13 cellular contexts compared by ENCODE assay signal in the genomic region with DNA sequence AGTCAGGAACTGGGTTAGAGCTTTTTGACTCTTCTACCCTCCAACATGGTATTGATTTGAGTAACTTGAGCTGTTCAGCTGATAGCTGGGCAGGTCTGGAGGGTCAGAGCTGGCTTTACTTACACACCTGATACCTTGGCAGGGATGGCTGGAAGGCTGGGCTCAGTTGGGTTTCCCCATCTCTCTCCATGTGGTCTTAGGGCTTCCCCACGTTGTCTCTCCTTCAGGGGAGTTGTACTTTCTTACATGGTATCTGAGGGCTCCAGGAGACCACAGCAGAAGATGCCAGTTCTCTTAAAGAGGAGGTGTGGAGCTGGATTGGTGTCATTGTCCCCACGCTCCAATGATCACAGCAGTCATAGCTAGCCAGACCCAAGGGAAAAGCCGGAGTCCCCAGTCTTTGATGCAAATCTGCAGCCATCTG. TPM values are rescaled to one million over a fixed set of nuclear protein-coding genes. Genes with fewer than 3 reads are reported as not detected.
DNase-seq lines count a peak whose midpoint lies in the region; ATAC-seq, FAIRE-seq and TF ChIP-seq lines count a peak whose summit lies in the region.
"Had no signal": no experiment of that assay in that cellular context is flagged by ENCODE, and none has a peak within 500 bp of the region (broad histone marks: within the 10 kb centered on the region; RNA-seq: fewer than 3 reads in every experiment).

No MANE protein-coding gene starts in this region.

- peaks cover 17% of the 10 kb centered on the region for H3K36me3 ChIP-seq in WERI-Rb-1
- H3K36me3 ChIP-seq: upper lobe of right lung had no signal

- no peaks in the 10 kb centered on the region for H3K27me3 Mint-ChIP-seq in WTC11 (ENCODE audit: low read depth)
- H3K27me3 Mint-ChIP-seq: activated naive CD4-positive, alpha-beta T cell treated with anti-CD3 and anti-CD28 coated beads, Interleukin-2, amount 50 U/mL, for 24 hours had no signal

- H3K27me3 ChIP-seq in WERI-Rb-1 (ENCODE audit: insufficient read depth, low read depth, severe bottlenecking), result no peaks in the 10 kb centered on the region
- H3K27me3 ChIP-seq: upper lobe of right lung had no signal

- FAIRE-seq in frontal cortex (lab: Jason Lieb, UNC), result no peak
- FAIRE-seq: colon had no signal

- H3K9me3 ChIP-seq in WERI-Rb-1 (ENCODE audit: severe bottlenecking), result no peaks in the 10 kb centered on the region
- H3K9me3 ChIP-seq: upper lobe of right lung had no signal

- no peak overlapping the region for H3K27ac ChIP-seq in WERI-Rb-1
- H3K27ac ChIP-seq: upper lobe of right lung had no signal

- no peak overlapping the region for H3K4me3 Mint-ChIP-seq in WTC11
- H3K4me3 Mint-ChIP-seq: activated naive CD4-positive, alpha-beta T cell treated with anti-CD3 and anti-CD28 coated beads, Interleukin-2, amount 50 U/mL, for 24 hours had no signal

- TF ChIP-seq CTCF in WERI-Rb-1 (IDR thresholded peaks at IDR 0.05; ENCODE audit: low read depth, low read length) (no peak), WTC11 (IDR thresholded peaks at IDR 0.05) (no peak)

- H3K36me3 Mint-ChIP-seq in WTC11, result no peaks in the 10 kb centered on the region
- H3K36me3 Mint-ChIP-seq: activated naive CD4-positive, alpha-beta T cell treated with anti-CD3 and anti-CD28 coated beads, Interleukin-2, amount 50 U/mL, for 24 hours had no signal

- DNase-seq in WERI-Rb-1, result peak; percentile 57
- DNase-seq in KBM-7, result no peak
- DNase-seq in WTC11 (ENCODE audit: low spot score), result no peak
- DNase-seq in EL, result no peak
- DNase-seq in frontal cortex (ENCODE audit: low spot score in 2 of 2), result no peak
- DNase-seq: activated CD4-positive, alpha-beta T cell treated with anti-CD3 and anti-CD28 coated beads, Interleukin-2, amount 50 U/mL, for 48 hours; NCI-H1105 treated with DMSO at 0.1 percent for 48 hours; upper lobe of right lung had no signal

- CTCF ChIA-PET in WTC11 (lab: Charles Lee), result interaction anchor here (1.3 kb wide), 1 partner anchor 25 kb away, joined by 3 read pairs; a partner anchor contains a TSS

- H3K4me1 Mint-ChIP-seq in WTC11, result peaks cover 21% of the 10 kb centered on the region
- H3K4me1 Mint-ChIP-seq: activated naive CD4-positive, alpha-beta T cell treated with anti-CD3 and anti-CD28 coated beads, Interleukin-2, amount 50 U/mL, for 24 hours had no signal

- no peak overlapping the region for H3K27ac Mint-ChIP-seq in WTC11
- H3K27ac Mint-ChIP-seq: activated naive CD4-positive, alpha-beta T cell treated with anti-CD3 and anti-CD28 coated beads, Interleukin-2, amount 50 U/mL, for 24 hours had no signal

- in situ Hi-C loops in KBM-7 (cut with MboI; ENCODE audit: low pct_unique_long_range_greater_than_20kb, low sequenced_read_pairs), result no loop called here

- POLR2A ChIA-PET in WTC11 (lab: Charles Lee), result no interaction called here

- H3K4me3 ChIP-seq in WERI-Rb-1 (ENCODE audit: low read depth, low read length), result no peak overlapping the region
- H3K4me3 ChIP-seq: upper lobe of right lung had no signal

- ATAC-seq in GM18868 (IDR thresholded peaks at IDR 0.05; ENCODE audit: unreplicated experiment) (peak; percentile 69), GM21515 (IDR thresholded peaks at IDR 0.05; ENCODE audit: unreplicated experiment) (peak; percentile 59), HG03045 (IDR thresholded peaks at IDR 0.05; ENCODE audit: unreplicated experiment) (peak; percentile 82), WTC11 (no peak)
- ATAC-seq: upper lobe of right lung had no signal

- H3K9me3 Mint-ChIP-seq in WTC11, result no peaks in the 10 kb centered on the region
- H3K9me3 Mint-ChIP-seq: activated naive CD4-positive, alpha-beta T cell treated with anti-CD3 and anti-CD28 coated beads, Interleukin-2, amount 50 U/mL, for 24 hours had no signal

TF ChIP-seq in WTC11, 78 proteins besides CTCF, POLR2A, EP300 and RAD21:
- TF ChIP-seq ZNF671 (CRISPR knock-in tag; IDR thresholded peaks at IDR 0.05), result no peak
- TF ChIP-seq, protein P1, sequence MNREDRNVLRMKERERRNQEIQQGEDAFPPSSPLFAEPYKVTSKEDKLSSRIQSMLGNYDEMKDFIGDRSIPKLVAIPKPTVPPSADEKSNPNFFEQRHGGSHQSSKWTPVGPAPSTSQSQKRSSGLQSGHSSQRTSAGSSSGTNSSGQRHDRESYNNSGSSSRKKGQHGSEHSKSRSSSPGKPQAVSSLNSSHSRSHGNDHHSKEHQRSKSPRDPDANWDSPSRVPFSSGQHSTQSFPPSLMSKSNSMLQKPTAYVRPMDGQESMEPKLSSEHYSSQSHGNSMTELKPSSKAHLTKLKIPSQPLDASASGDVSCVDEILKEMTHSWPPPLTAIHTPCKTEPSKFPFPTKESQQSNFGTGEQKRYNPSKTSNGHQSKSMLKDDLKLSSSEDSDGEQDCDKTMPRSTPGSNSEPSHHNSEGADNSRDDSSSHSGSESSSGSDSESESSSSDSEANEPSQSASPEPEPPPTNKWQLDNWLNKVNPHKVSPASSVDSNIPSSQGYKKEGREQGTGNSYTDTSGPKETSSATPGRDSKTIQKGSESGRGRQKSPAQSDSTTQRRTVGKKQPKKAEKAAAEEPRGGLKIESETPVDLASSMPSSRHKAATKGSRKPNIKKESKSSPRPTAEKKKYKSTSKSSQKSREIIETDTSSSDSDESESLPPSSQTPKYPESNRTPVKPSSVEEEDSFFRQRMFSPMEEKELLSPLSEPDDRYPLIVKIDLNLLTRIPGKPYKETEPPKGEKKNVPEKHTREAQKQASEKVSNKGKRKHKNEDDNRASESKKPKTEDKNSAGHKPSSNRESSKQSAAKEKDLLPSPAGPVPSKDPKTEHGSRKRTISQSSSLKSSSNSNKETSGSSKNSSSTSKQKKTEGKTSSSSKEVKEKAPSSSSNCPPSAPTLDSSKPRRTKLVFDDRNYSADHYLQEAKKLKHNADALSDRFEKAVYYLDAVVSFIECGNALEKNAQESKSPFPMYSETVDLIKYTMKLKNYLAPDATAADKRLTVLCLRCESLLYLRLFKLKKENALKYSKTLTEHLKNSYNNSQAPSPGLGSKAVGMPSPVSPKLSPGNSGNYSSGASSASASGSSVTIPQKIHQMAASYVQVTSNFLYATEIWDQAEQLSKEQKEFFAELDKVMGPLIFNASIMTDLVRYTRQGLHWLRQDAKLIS (CRISPR knock-in tag; IDR thresholded peaks at IDR 0.05; ENCODE audit: borderline replicate concordance), result no peak
- TF ChIP-seq, protein P2, sequence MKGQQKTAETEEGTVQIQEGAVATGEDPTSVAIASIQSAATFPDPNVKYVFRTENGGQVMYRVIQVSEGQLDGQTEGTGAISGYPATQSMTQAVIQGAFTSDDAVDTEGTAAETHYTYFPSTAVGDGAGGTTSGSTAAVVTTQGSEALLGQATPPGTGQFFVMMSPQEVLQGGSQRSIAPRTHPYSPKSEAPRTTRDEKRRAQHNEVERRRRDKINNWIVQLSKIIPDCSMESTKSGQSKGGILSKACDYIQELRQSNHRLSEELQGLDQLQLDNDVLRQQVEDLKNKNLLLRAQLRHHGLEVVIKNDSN (CRISPR knock-in tag; IDR thresholded peaks at IDR 0.05), result no peak
- no peak for TF ChIP-seq SOX15 (CRISPR knock-in tag; IDR thresholded peaks at IDR 0.05)
- TF ChIP-seq TCF7 (CRISPR knock-in tag; IDR thresholded peaks at IDR 0.05; ENCODE audit: low read depth), result no peak
- TF ChIP-seq, protein P3, sequence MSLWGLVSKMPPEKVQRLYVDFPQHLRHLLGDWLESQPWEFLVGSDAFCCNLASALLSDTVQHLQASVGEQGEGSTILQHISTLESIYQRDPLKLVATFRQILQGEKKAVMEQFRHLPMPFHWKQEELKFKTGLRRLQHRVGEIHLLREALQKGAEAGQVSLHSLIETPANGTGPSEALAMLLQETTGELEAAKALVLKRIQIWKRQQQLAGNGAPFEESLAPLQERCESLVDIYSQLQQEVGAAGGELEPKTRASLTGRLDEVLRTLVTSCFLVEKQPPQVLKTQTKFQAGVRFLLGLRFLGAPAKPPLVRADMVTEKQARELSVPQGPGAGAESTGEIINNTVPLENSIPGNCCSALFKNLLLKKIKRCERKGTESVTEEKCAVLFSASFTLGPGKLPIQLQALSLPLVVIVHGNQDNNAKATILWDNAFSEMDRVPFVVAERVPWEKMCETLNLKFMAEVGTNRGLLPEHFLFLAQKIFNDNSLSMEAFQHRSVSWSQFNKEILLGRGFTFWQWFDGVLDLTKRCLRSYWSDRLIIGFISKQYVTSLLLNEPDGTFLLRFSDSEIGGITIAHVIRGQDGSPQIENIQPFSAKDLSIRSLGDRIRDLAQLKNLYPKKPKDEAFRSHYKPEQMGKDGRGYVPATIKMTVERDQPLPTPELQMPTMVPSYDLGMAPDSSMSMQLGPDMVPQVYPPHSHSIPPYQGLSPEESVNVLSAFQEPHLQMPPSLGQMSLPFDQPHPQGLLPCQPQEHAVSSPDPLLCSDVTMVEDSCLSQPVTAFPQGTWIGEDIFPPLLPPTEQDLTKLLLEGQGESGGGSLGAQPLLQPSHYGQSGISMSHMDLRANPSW (CRISPR knock-in tag; conservative IDR thresholded peaks at IDR 0.05; ENCODE audit: low read depth), result no peak

RNA-seq across cellular contexts. Expression of a gene that starts 25.6 kb away (rescaled TPM):
- 24.9 to 28.0 TPM (median 25.2 TPM) in 3 replicates for total RNA-seq in WTC11 (2021)
- total RNA-seq in frontal cortex, result 31.0 TPM
